In the genomic region with DNA sequence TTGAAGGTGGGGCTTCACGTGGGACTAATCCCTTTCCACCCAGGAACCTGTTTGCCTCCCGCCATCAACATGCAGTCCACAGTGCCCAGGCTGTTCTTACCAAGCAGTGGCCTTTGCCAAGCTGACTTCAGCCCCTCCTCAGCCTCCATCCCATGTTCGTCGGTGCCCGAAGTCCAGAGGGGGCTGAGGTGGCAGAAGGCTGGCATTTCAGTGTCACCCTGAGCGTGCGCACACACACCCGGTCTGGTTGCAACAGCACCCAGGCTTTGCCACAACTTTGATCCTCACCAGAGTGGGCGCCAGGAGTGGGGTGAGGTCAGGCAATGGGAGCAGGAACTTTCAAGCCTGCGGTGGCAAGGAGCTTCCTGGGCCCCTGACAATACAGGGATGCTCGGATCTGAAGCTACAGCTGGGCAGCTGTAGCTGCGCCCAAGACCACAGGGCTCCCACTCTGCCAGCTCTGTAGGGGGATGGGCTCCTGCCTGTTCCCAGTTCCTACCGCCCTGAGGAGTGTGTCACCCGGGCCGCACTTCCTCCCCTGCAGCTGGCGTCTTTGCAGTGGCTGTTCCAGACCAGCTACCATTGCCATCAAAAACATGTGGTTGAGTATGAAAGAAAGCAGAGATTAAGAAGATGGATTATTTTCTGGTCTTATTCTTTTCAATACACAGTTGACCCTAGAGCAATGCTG, we compare ENCODE assay signal across 25 cellular contexts.
DNase-seq lines count a peak whose midpoint lies in the region; ATAC-seq and TF ChIP-seq lines count a peak whose summit lies in the region.
"Had no signal": no experiment of that assay in that cellular context is flagged by ENCODE, and none has a peak within 500 bp of the region (broad histone marks: within the 10 kb centered on the region; RNA-seq: fewer than 3 reads in every experiment).

No MANE protein-coding gene starts in this region.

- no peaks in the 10 kb centered on the region for H3K9me3 Mint-ChIP-seq in chondrocyte (ENCODE audit: low read depth)

- ATAC-seq in GM18909 (IDR thresholded peaks at IDR 0.05; ENCODE audit: poor library complexity, unreplicated experiment), result no peak
- ATAC-seq: PC-3 had no signal

- H3K36me3 ChIP-seq in testis (ENCODE audit: low read depth, missing control alignments), result no peaks in the 10 kb centered on the region

- no peak for TF ChIP-seq POLR2A in testis (IDR thresholded peaks at IDR 0.05)

- peak overlapping the region; percentile 41 to 45 for H3K4me3 ChIP-seq in testis
- H3K4me3 ChIP-seq: SK-N-MC had no signal

- no peak overlapping the region for H3K4me3 Mint-ChIP-seq in chondrocyte (ENCODE audit: unreplicated experiment)
- H3K4me3 Mint-ChIP-seq: CD8-positive, alpha-beta memory T cell had no signal

- no peaks in the 10 kb centered on the region for H3K9me3 ChIP-seq in testis

- H3K36me3 Mint-ChIP-seq in chondrocyte (ENCODE audit: low read depth), result no peaks in the 10 kb centered on the region
- H3K36me3 Mint-ChIP-seq: CD8-positive, alpha-beta memory T cell had no signal

- no peaks in the 10 kb centered on the region for H3K4me1 ChIP-seq in testis

- DNase-seq in NCI-H510A treated with DMSO at 0.1 percent for 48 hours (lab: John Stamatoyannopoulos, UW) (peak; percentile 13), NCI-H510A (lab: John Stamatoyannopoulos, UW) (no peak), NCI-H146 treated with DMSO at 0.1 percent for 48 hours (lab: John Stamatoyannopoulos, UW; ENCODE audit: unreplicated experiment) (peak; percentile 58), chondrocyte (ENCODE audit: low spot score) (peak; percentile 75), testis (no peak), T-helper 2 cell (no peak)
- DNase-seq in stimulated activated CD4-positive, alpha-beta T cell treated with anti-CD3 and anti-CD28 coated beads, Interleukin-2, amount 100 ng/mL, for 48 hours, result no peak
- DNase-seq: AML-193; C1 segment of cervical spinal cord; Calu3; CD8-positive, alpha-beta memory T cell; DMS53; H7; MV-4-11; NCI-H1105 treated with DMSO at 0.1 percent for 48 hours; NCI-H2171; NCI-H345; NCI-H526; PC-3; SHP77 treated with DMSO at 0.1 percent for 48 hours; SW 1271 had no signal

- no peaks in the 10 kb centered on the region for H3K27me3 ChIP-seq in testis

- H3K27me3 Mint-ChIP-seq in chondrocyte (ENCODE audit: low read depth), result peaks cover 7% of the 10 kb centered on the region
- H3K27me3 Mint-ChIP-seq: CD8-positive, alpha-beta memory T cell had no signal

- TF ChIP-seq CTCF in chondrocyte (IDR thresholded peaks at IDR 0.05) (no peak), testis (IDR thresholded peaks at IDR 0.05) (no peak)

- WGBS in testis, 2 donors, result 59 to 73% methylated on average over 8 to 16 of the region's 16 CpGs

- H3K4me1 Mint-ChIP-seq in chondrocyte (ENCODE audit: low read depth), result no peaks in the 10 kb centered on the region
- H3K4me1 Mint-ChIP-seq: CD8-positive, alpha-beta memory T cell had no signal

- no peak overlapping the region for H3K27ac Mint-ChIP-seq in chondrocyte (ENCODE audit: unreplicated experiment)
- H3K27ac Mint-ChIP-seq: CD8-positive, alpha-beta memory T cell had no signal

- H3K27ac ChIP-seq in testis, result no peak overlapping the region
- H3K27ac ChIP-seq: HL-60, RWPE1, SK-N-MC had no signal

- intact Hi-C loops in testis (cut with DNase I; ENCODE audit: low total_unique reads), result no loop called here

Comparison
In these comparisons a context has a peak if more than half of its experiments do, and no peak if none do; other contexts are left out.
1. DNase-seq: peak in NCI-H510A treated with DMSO at 0.1 percent for 48 hours (single experiment), NCI-H146 treated with DMSO at 0.1 percent for 48 hours (single experiment) and chondrocyte (single experiment); none in NCI-H510A (single experiment), testis (single experiment), T-helper 2 cell (0 of 5) and stimulated activated CD4-positive, alpha-beta T cell treated with anti-CD3 and anti-CD28 coated beads, Interleukin-2, amount 100 ng/mL, for 48 hours (0 of 2).